In the genomic region with DNA sequence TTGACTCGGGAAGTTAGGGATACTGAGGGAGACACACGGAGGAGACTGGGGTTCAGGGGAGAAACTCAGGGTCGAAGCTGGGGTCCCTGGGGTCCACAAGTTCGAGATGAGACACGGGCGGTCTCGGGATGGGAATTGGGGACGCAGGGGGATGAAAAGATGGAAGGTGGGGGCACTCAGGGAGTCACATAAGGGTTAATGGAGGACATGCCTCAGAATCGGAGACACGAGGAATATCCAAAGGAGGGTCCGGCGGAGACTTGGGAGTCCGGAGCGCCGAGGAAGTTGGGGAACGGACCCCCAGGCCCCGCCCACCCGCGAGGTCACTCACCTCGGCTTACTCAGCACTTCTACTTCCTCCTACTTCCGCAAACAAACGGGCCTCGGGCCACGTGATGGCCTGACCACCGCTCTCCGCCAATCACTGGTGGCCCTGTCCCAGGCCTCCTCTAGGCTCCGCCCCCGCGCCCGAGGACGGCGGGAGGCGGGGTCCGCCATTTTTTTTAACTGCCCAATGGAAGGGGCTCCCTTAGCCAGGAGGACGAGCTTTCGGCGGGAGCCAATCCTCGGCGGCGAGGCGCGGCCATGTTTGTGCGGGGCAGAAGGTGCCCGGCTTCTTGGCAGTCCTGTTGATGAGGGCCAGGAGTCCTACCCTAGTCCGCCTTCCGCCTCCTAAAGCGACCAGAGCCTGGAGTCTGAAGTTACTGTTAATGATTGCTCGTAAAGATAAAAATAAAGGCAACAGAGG, we compare ENCODE assay signal across 8 cellular contexts. TPM values are rescaled to one million over a fixed set of nuclear protein-coding genes. Genes with fewer than 3 reads are reported as not detected.
A peak's percentile ranks its signal among the peaks of the same experiment; 100 is the strongest.
DNase-seq lines count a peak whose midpoint lies in the region; ATAC-seq, FAIRE-seq and TF ChIP-seq lines count a peak whose summit lies in the region.

A gene with protein sequence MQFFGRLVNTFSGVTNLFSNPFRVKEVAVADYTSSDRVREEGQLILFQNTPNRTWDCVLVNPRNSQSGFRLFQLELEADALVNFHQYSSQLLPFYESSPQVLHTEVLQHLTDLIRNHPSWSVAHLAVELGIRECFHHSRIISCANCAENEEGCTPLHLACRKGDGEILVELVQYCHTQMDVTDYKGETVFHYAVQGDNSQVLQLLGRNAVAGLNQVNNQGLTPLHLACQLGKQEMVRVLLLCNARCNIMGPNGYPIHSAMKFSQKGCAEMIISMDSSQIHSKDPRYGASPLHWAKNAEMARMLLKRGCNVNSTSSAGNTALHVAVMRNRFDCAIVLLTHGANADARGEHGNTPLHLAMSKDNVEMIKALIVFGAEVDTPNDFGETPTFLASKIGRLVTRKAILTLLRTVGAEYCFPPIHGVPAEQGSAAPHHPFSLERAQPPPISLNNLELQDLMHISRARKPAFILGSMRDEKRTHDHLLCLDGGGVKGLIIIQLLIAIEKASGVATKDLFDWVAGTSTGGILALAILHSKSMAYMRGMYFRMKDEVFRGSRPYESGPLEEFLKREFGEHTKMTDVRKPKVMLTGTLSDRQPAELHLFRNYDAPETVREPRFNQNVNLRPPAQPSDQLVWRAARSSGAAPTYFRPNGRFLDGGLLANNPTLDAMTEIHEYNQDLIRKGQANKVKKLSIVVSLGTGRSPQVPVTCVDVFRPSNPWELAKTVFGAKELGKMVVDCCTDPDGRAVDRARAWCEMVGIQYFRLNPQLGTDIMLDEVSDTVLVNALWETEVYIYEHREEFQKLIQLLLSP (minus strand): TSS at position 378 of the 748 bp plus-strand sequence. CDS start 12,404 bp downstream, outside the sequence.

- H2AK5ac ChIP-seq in H1 (ENCODE audit: low read depth, low read length): peak within 1 kb of the TSS; percentile 99
- H2AK5ac ChIP-seq in mesendoderm (ENCODE audit: low read length): peak within 1 kb of the TSS; percentile 63

- WGBS in H1 (ENCODE audit: extremely low coverage in 1 of 2, insufficient coverage in 1 of 2, insufficient read length in 1 of 2, insufficient replicate concordance in 2 of 2, low coverage in 1 of 2, low lambda C conversion rate in 2 of 2, missing lambda C conversion rate in 1 of 2), 2 experiments: 6% methylated on average over 41 of the region's 48 CpGs; no CpG with 5 or more reads in 1 of the 2 experiments
- no CpG with 5 or more reads among the region's 48 CpGs for WGBS in mesendoderm (ENCODE audit: extremely low coverage, insufficient coverage, low lambda C conversion rate)

- H3K9ac ChIP-seq in NT2/D1 (ENCODE audit: insufficient read length, low read depth) (peak within 1 kb of the TSS; percentile 99), H1 (replicated peaks in 1 of 4; ENCODE audit: extremely low read depth in 1 of 4, low read depth in 3 of 4, low read length in 3 of 4) (peak within 1 kb of the TSS; percentile 45 to 88 (median 87)), mesendoderm (ENCODE audit: low read length) (peak within 1 kb of the TSS; percentile 98)

- peak; percentile 36 for FAIRE-seq in H1 (lab: Jason Lieb, UNC)

- H3K4ac ChIP-seq in H1 (replicated peaks; ENCODE audit: insufficient read length, low read depth, low read length) (peak within 1 kb of the TSS; percentile 59), mesendoderm (ENCODE audit: low read depth, low read length) (peak within 1 kb of the TSS; percentile 96)

- H3K27ac ChIP-seq in H1 (ENCODE audit: low read depth, low read length) (peak within 1 kb of the TSS; percentile 97), mesendoderm (ENCODE audit: low read depth, low read length) (peak within 1 kb of the TSS; percentile 65)

- H2BK5ac ChIP-seq in H1 (ENCODE audit: low read depth, low read length): peak within 1 kb of the TSS; percentile 98
- peak within 1 kb of the TSS; percentile 95 for H2BK5ac ChIP-seq in mesendoderm (ENCODE audit: low read length)

- H4K91ac ChIP-seq in H1 (replicated peaks; ENCODE audit: insufficient read length, low read length): peak within 1 kb of the TSS; percentile 88

- H2BK15ac ChIP-seq in H1 (ENCODE audit: low read length) (peak within 1 kb of the TSS; percentile 95), mesendoderm (replicated peaks; ENCODE audit: low read depth) (no peak within 1 kb of the TSS)

- peak in 1 of 2 experiments; percentile 81; a peak in 2 of 3 replicates for TF ChIP-seq POLR2A in H1 (IDR thresholded peaks at IDR 0.05; ENCODE audit: control extremely low read depth in 1 of 2, low read depth in 2 of 2, low read length in 2 of 2)

- H3K18ac ChIP-seq in H1 (ENCODE audit: extremely low read depth, low read length): peak within 1 kb of the TSS; percentile 98
- H3K18ac ChIP-seq in mesendoderm (ENCODE audit: low read length): peak within 1 kb of the TSS; percentile 97

- H3K23ac ChIP-seq in H1 (ENCODE audit: insufficient read length) (no peak within 1 kb of the TSS), mesendoderm (ENCODE audit: low read length) (peak within 1 kb of the TSS; percentile 91)

- H3K79me2 ChIP-seq in H1 (ENCODE audit: control insufficient read depth in 1 of 2, insufficient read depth in 2 of 2, low read length in 2 of 2): no peaks in the 10 kb centered on the region
- H3K79me2 ChIP-seq in mesendoderm (ENCODE audit: control insufficient read depth, insufficient read depth, low read length): no peaks in the 10 kb centered on the region

- ATAC-seq in GM21381 (IDR thresholded peaks at IDR 0.05; ENCODE audit: unreplicated experiment): peak; percentile 81
- peak; percentile 93 for ATAC-seq in activated CD8-positive, alpha-beta memory T cell treated with anti-CD3 and anti-CD28 coated beads, Interleukin-2, amount 10 ng/mL, durations not matched to agents 7 days and 5 days

- H3K4me3 ChIP-seq in NT2/D1 (ENCODE audit: insufficient read length, low read depth) (peak within 1 kb of the TSS; percentile 73), H1 (ENCODE audit: extremely low read depth in 1 of 4, insufficient read depth in 2 of 4, low read depth in 3 of 4, low read length in 4 of 4) (peak within 1 kb of the TSS; percentile 60 to 81 (median 70)), mesendoderm (ENCODE audit: low read length) (peak within 1 kb of the TSS; percentile 79)

- H3K4me1 ChIP-seq in NT2/D1 (ENCODE audit: insufficient read depth, insufficient read length) (peaks cover 2% of the 10 kb centered on the region), H1 (replicated peaks in 1 of 4; ENCODE audit: control insufficient read depth in 3 of 4, insufficient read depth in 4 of 4, low read length in 3 of 4) (peaks cover 0 to 15% (median 8%) of the 10 kb centered on the region in 4 experiments; a peak in 6 of 7 replicates), mesendoderm (ENCODE audit: control insufficient read depth, low read depth, low read length) (peaks cover 8% of the 10 kb centered on the region)

- H3K27me3 ChIP-seq in NT2/D1 (ENCODE audit: insufficient read depth, insufficient read length) (no peaks in the 10 kb centered on the region), H1 (replicated peaks in 1 of 4; ENCODE audit: control insufficient read depth in 3 of 4, extremely low read depth in 1 of 4, insufficient read depth in 3 of 4, low read length in 3 of 4) (no peaks in the 10 kb centered on the region), mesendoderm (ENCODE audit: insufficient read depth, low read length, poor library complexity) (no peaks in the 10 kb centered on the region)

- peak within 1 kb of the TSS; percentile 2 for H2BK20ac ChIP-seq in H1 (ENCODE audit: low read length)

- DNase-seq in COLO829 (ENCODE audit: low spot score) (peak; percentile 98), HUDEP-2 (lab: John Stamatoyannopoulos, UW; ENCODE audit: unreplicated experiment in 76 of 76) (peak in 75 of 76 experiments; percentile 78 to 100 (median 98)), NT2/D1 (ENCODE audit: low read depth, low spot score) (peak; percentile 95), H1 (ENCODE audit: low read depth in 1 of 2, low spot score in 2 of 2) (peak; percentile 98), mesendoderm (peak; percentile 99)
- peak; percentile 99 for DNase-seq in activated CD8-positive, alpha-beta memory T cell treated with anti-CD3 and anti-CD28 coated beads, Interleukin-2, amount 10 ng/mL, durations not matched to agents 7 days and 5 days
- DNase-seq in stimulated activated CD8-positive, alpha-beta memory T cell treated with anti-CD3 and anti-CD28 coated beads, Interleukin-15, amount 100 ng/mL, for 1 hour (ENCODE audit: low read depth): peak; percentile 94

- CTCF ChIA-PET in activated CD8-positive, alpha-beta memory T cell treated with anti-CD3 and anti-CD28 coated beads, Interleukin-2, amount 10 ng/mL, durations not matched to agents 7 days and 5 days (lab: Charles Lee): interaction anchor here (0.6 to 2.0 kb wide), 8 partner anchors 11 to 585 kb away, joined by 3 to 6 read pairs (median 4); no protein-coding TSS in a partner anchor
- CTCF ChIA-PET in H1 (lab: Charles Lee; ENCODE audit: partially characterized antibody): interaction anchor here (0.8 to 1.6 kb wide), 4 partner anchors 12 to 84 kb away, joined by 3 to 7 read pairs (median 3); no protein-coding TSS in a partner anchor

- TF ChIP-seq RAD21 in H1 (IDR thresholded peaks at IDR 0.05 in 1 of 2, conservative IDR thresholded peaks at IDR 0.05 in 1 of 2; ENCODE audit: low read depth in 2 of 2, low read length in 2 of 2): no peak

- peak within 1 kb of the TSS; percentile 100 for H3K27ac Mint-ChIP-seq in activated CD8-positive, alpha-beta memory T cell treated with anti-CD3 and anti-CD28 coated beads, Interleukin-2, amount 10 ng/mL, durations not matched to agents 7 days and 5 days

- POLR2A ChIA-PET in H1 (lab: Charles Lee; ENCODE audit: partially characterized antibody): interaction anchor here (0.6 to 2.2 kb wide), 13 partner anchors 9 to 363 kb away, joined by 3 to 11 read pairs (median 3); a partner anchor contains a TSS

- no peaks in the 10 kb centered on the region for H3K36me3 ChIP-seq in NT2/D1 (ENCODE audit: insufficient read depth, insufficient read length, low read length)
- H3K36me3 ChIP-seq in H1 (ENCODE audit: control insufficient read depth in 2 of 4, insufficient read depth in 4 of 4, low read length in 3 of 4): no peaks in the 10 kb centered on the region
- H3K36me3 ChIP-seq in mesendoderm (ENCODE audit: control insufficient read depth, insufficient read depth, low read length): no peaks in the 10 kb centered on the region

- H3K14ac ChIP-seq in H1 (ENCODE audit: insufficient read length): no peak within 1 kb of the TSS

- 0 out of 2 replicates have a peak within 1 kb of the TSS, but pooled peaks have one; percentile 19 for H2AFZ ChIP-seq in H1 (ENCODE audit: low read length)

- H3K4me3 Mint-ChIP-seq in activated CD8-positive, alpha-beta memory T cell treated with anti-CD3 and anti-CD28 coated beads, Interleukin-2, amount 10 ng/mL, durations not matched to agents 7 days and 5 days: peak within 1 kb of the TSS; percentile 100

- peaks cover 4% of the 10 kb centered on the region for H3K23me2 ChIP-seq in H1 (ENCODE audit: low read depth, low read length)

- TF ChIP-seq CTCF in H1 (IDR thresholded peaks at IDR 0.05; ENCODE audit: control extremely low read depth in 1 of 3, insufficient read depth in 1 of 3, low read depth in 1 of 3, low read length in 3 of 3): no peak

- peaks cover 56% of the 10 kb centered on the region for H3K4me1 Mint-ChIP-seq in activated CD8-positive, alpha-beta memory T cell treated with anti-CD3 and anti-CD28 coated beads, Interleukin-2, amount 10 ng/mL, durations not matched to agents 7 days and 5 days

- H4K20me1 ChIP-seq in H1 (replicated peaks in 1 of 2; ENCODE audit: control insufficient read depth in 1 of 2, insufficient read depth in 2 of 2, low read length in 2 of 2): no peaks in the 10 kb centered on the region

- H3K36me3 Mint-ChIP-seq in activated CD8-positive, alpha-beta memory T cell treated with anti-CD3 and anti-CD28 coated beads, Interleukin-2, amount 10 ng/mL, durations not matched to agents 7 days and 5 days: peaks cover 2% of the 10 kb centered on the region

- H3K27me3 Mint-ChIP-seq in activated CD8-positive, alpha-beta memory T cell treated with anti-CD3 and anti-CD28 coated beads, Interleukin-2, amount 10 ng/mL, durations not matched to agents 7 days and 5 days: peaks cover 4% of the 10 kb centered on the region

- H3K9me3 Mint-ChIP-seq in activated CD8-positive, alpha-beta memory T cell treated with anti-CD3 and anti-CD28 coated beads, Interleukin-2, amount 10 ng/mL, durations not matched to agents 7 days and 5 days (ENCODE audit: low read depth): no peaks in the 10 kb centered on the region

- H2BK120ac ChIP-seq in H1 (replicated peaks; ENCODE audit: low read depth, low read length) (peak within 1 kb of the TSS; percentile 75), mesendoderm (ENCODE audit: low read depth, low read length) (peak within 1 kb of the TSS; percentile 76)

- H4K5ac ChIP-seq in H1 (ENCODE audit: insufficient read length, low read depth, low read length) (peak within 1 kb of the TSS; percentile 92), mesendoderm (ENCODE audit: low read length) (peak within 1 kb of the TSS; percentile 98)

- peak within 1 kb of the TSS; percentile 78 for H3K56ac ChIP-seq in H1 (replicated peaks; ENCODE audit: insufficient read length, low read depth, low read length)
- peak within 1 kb of the TSS; percentile 98 for H3K56ac ChIP-seq in mesendoderm (ENCODE audit: low read length)

- peak within 1 kb of the TSS; percentile 82 for H4K8ac ChIP-seq in H1 (ENCODE audit: extremely low read depth, insufficient read depth, low read length)
- H4K8ac ChIP-seq in mesendoderm (ENCODE audit: low read depth, low read length): peak within 1 kb of the TSS; percentile 94

- no peak for TF ChIP-seq EP300 in H1 (IDR thresholded peaks at IDR 0.05; ENCODE audit: borderline replicate concordance in 1 of 2, low read depth in 2 of 2, low read length in 2 of 2)

- H3K9me3 ChIP-seq in NT2/D1 (ENCODE audit: insufficient read depth, low read length) (no peaks in the 10 kb centered on the region), H1 (ENCODE audit: insufficient read depth in 2 of 2, low read depth in 1 of 2, low read length in 1 of 2) (no peaks in the 10 kb centered on the region)

- peak within 1 kb of the TSS; percentile 90 to 100 for H3K4me2 ChIP-seq in H1 (ENCODE audit: insufficient read depth in 1 of 2, low read depth in 2 of 2, low read length in 2 of 2)
- H3K4me2 ChIP-seq in mesendoderm (ENCODE audit: low read length): peak within 1 kb of the TSS; percentile 89

- H2BK12ac ChIP-seq in H1 (ENCODE audit: low read depth, low read length): peak within 1 kb of the TSS; percentile 99

- no peaks in the 10 kb centered on the region for H3K79me1 ChIP-seq in H1 (ENCODE audit: low read depth, low read length)
- no peaks in the 10 kb centered on the region for H3K79me1 ChIP-seq in mesendoderm (ENCODE audit: low read length)

RNA-seq across cellular contexts. Expression of the gene that starts here (rescaled TPM):
- 10 to 100 TPM; 41.1 to 71.4 TPM for total RNA-seq in activated CD8-positive, alpha-beta memory T cell treated with anti-CD3 and anti-CD28 coated beads, Interleukin-2, amount 10 ng/mL, durations not matched to agents 7 days and 5 days
- total RNA-seq in H1 (2021; fragmentation: NEBNext Ultra II Directional; extraction: Animal tissue kit (Norgen Biotek cat#: 25700)): 13.2 and 14.2 TPM in 2 replicates
- 21.0 and 36.0 TPM in 2 replicates for polyA plus RNA-seq in H1 (2011; rRNA removed)
- polyA plus RNA-seq in H1 (2011; cell fraction: cytosol; rRNA removed): 22.6 TPM
- 133 TPM for polyA plus RNA-seq in H1 (2011; cell fraction: nucleus; rRNA removed)
- polyA plus RNA-seq in H1 (2012, experiment 1 of 2): 12.9 to 21.4 TPM (median 16.6 TPM) in 4 replicates
- 9.4 TPM for polyA plus RNA-seq in H1 (2012, experiment 2 of 2)
- polyA plus RNA-seq in H1 (2013, experiment 1 of 2): 8.7 TPM
- 7.3 TPM for polyA plus RNA-seq in H1 (2013, experiment 2 of 2)
- 43.1 and 49.8 TPM in 2 replicates for polyA minus RNA-seq in H1 (2011; rRNA and poly(A)+ RNA removed)
- polyA minus RNA-seq in H1 (2011; cell fraction: cytosol; rRNA and poly(A)+ RNA removed): 21.7 TPM
- polyA minus RNA-seq in H1 (2011; cell fraction: nucleus; rRNA and poly(A)+ RNA removed): 103 TPM
- 2.4 TPM for polyA plus RNA-seq in mesendoderm (2013, experiment 1 of 2)
- 2.4 TPM for polyA plus RNA-seq in mesendoderm (2013, experiment 2 of 2)

Comparison
In these comparisons a context has a peak if more than half of its experiments do, and no peak if none do; other contexts are left out.
1. Peak in every context shown above with its lines: DNase-seq, ATAC-seq, H3K4me3 ChIP-seq and H3K27ac ChIP-seq.